ENCODE assay signal across 34 cellular contexts in the genomic region with DNA sequence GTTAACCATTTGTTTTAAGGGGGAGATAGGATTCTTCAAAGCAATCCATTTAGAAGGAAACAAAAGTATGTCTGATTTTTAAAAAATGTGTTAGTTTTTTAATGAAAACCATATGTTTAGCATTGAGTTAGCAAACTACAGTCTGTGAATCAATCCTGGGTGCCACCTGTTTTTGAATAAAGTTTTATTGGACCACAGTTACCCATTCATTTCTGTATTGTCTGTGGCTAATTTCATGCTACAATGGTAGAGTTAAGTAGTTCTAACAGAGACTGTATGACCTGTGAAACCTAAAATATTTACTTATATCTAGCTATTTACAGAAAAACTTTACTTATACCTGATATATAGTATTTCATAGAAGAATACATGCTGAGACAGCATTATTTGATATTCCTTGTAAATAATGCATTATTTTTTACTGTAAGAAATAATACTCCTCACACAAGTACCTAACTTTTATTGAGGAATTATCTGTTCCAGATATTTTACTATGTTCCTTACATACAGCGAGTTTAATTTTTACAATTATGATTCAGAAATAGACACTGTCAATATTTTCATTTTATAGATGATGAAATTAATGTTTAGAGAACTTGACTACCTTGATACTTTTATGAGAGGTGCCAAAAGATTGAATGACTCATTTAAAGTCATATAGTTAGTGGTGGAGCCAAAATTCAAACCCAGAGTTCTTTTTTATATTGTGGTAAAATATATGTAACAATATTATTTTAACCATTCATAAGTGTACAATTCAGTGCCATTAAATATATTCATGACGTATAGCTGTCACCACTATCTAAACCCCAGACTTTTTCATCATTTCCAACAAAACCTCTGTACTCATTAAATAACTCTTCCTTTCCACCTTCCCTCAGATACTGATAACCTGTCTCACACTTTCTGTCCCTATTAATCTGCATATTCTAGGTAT.
"Had no signal": no experiment of that assay in that cellular context is flagged by ENCODE, and none has a peak within 500 bp of the region (broad histone marks: within the 10 kb centered on the region; RNA-seq: fewer than 3 reads in every experiment).

No MANE protein-coding gene starts in this region.

- H3K27me3 Mint-ChIP-seq: activated CD4-positive, alpha-beta T cell treated with anti-CD3 and anti-CD28 coated beads, Interleukin-2, amount 10 ng/mL, durations not matched to agents 7 days and 5 days; activated naive CD4-positive, alpha-beta T cell treated with anti-CD3 and anti-CD28 coated beads, Interleukin-2, amount 10 ng/mL, durations not matched to agents 7 days and 5 days; activated naive CD8-positive, alpha-beta T cell; activated naive CD8-positive, alpha-beta T cell treated with anti-CD3 and anti-CD28 coated beads, Interleukin-2, amount 50 U/mL, for 24 hours; central memory CD8-positive, alpha-beta T cell had no signal

- H3K4me3 ChIP-seq: cardiac muscle cell, PC-9 had no signal

- H3K9me3 Mint-ChIP-seq: activated CD4-positive, alpha-beta T cell treated with anti-CD3 and anti-CD28 coated beads, Interleukin-2, amount 10 ng/mL, durations not matched to agents 7 days and 5 days; activated naive CD4-positive, alpha-beta T cell treated with anti-CD3 and anti-CD28 coated beads, Interleukin-2, amount 10 ng/mL, durations not matched to agents 7 days and 5 days; activated naive CD8-positive, alpha-beta T cell treated with anti-CD3 and anti-CD28 coated beads, Interleukin-2, amount 50 U/mL, for 24 hours; activated T-cell treated with anti-CD3 and anti-CD28 coated beads, Interleukin-2, amount 50 U/mL, for 4 hours; activated T-helper 1 cell treated with anti-CD3 and anti-CD28 coated beads, Interleukin-12 subunit alpha, Interleukin-12 subunit beta, Interleukin-2, Interleukin-4 antibody, amounts not matched to agents 30 ng/mL and 10 ng/mL and 1 ng/mL, durations not matched to agents 14 hours and 24 hours and 36 hours; central memory CD8-positive, alpha-beta T cell had no signal

- H3K4me2 ChIP-seq: PC-9 had no signal

- H3K27ac ChIP-seq: brain microvascular endothelial cell, cardiac muscle cell, PC-9, RWPE1, WERI-Rb-1 had no signal

- H3K36me3 Mint-ChIP-seq: activated naive CD4-positive, alpha-beta T cell treated with anti-CD3 and anti-CD28 coated beads, Interleukin-2, amount 10 ng/mL, durations not matched to agents 7 days and 5 days; activated naive CD8-positive, alpha-beta T cell had no signal

- H3K27ac Mint-ChIP-seq: activated CD4-positive, alpha-beta T cell treated with anti-CD3 and anti-CD28 coated beads, Interleukin-2, amount 10 ng/mL, durations not matched to agents 7 days and 5 days; activated naive CD4-positive, alpha-beta T cell treated with anti-CD3 and anti-CD28 coated beads, Interleukin-2, amount 10 ng/mL, durations not matched to agents 7 days and 5 days; activated naive CD8-positive, alpha-beta T cell; activated naive CD8-positive, alpha-beta T cell treated with anti-CD3 and anti-CD28 coated beads, Interleukin-2, amount 50 U/mL, for 24 hours; activated T-helper 1 cell treated with anti-CD3 and anti-CD28 coated beads, Interleukin-12 subunit alpha, Interleukin-12 subunit beta, Interleukin-2, Interleukin-4 antibody, amounts not matched to agents 30 ng/mL and 10 ng/mL and 1 ng/mL, durations not matched to agents 14 hours and 24 hours and 36 hours had no signal

- H2AFZ ChIP-seq: PC-9 had no signal

- H3K36me3 ChIP-seq: brain microvascular endothelial cell, cardiac muscle cell, WERI-Rb-1 had no signal

- H3K4me3 Mint-ChIP-seq: activated CD4-positive, alpha-beta T cell treated with anti-CD3 and anti-CD28 coated beads, Interleukin-2, amount 10 ng/mL, durations not matched to agents 7 days and 5 days; activated naive CD4-positive, alpha-beta T cell treated with anti-CD3 and anti-CD28 coated beads, Interleukin-2, amount 10 ng/mL, durations not matched to agents 7 days and 5 days; activated naive CD8-positive, alpha-beta T cell; activated naive CD8-positive, alpha-beta T cell treated with anti-CD3 and anti-CD28 coated beads, Interleukin-2, amount 50 U/mL, for 24 hours; activated T-cell treated with anti-CD3 and anti-CD28 coated beads, Interleukin-2, amount 50 U/mL, for 4 hours; activated T-helper 1 cell treated with anti-CD3 and anti-CD28 coated beads, Interleukin-12 subunit alpha, Interleukin-12 subunit beta, Interleukin-2, Interleukin-4 antibody, amounts not matched to agents 30 ng/mL and 10 ng/mL and 1 ng/mL, durations not matched to agents 14 hours and 24 hours and 36 hours; central memory CD8-positive, alpha-beta T cell had no signal

- H3K4me1 Mint-ChIP-seq: activated CD4-positive, alpha-beta T cell treated with anti-CD3 and anti-CD28 coated beads, Interleukin-2, amount 10 ng/mL, durations not matched to agents 7 days and 5 days; activated naive CD4-positive, alpha-beta T cell treated with anti-CD3 and anti-CD28 coated beads, Interleukin-2, amount 10 ng/mL, durations not matched to agents 7 days and 5 days; activated naive CD8-positive, alpha-beta T cell treated with anti-CD3 and anti-CD28 coated beads, Interleukin-2, amount 50 U/mL, for 24 hours; central memory CD8-positive, alpha-beta T cell had no signal

- FAIRE-seq: RCC 7860 had no signal

- ATAC-seq: activated naive CD8-positive, alpha-beta T cell treated with anti-CD3 and anti-CD28 coated beads, Interleukin-2, amount 50 U/mL, for 24 hours; Right ventricle myocardium inferior; SK-N-SH treated with all-trans-retinoic acid at 6 μM for 48 hours had no signal

- H3K27me3 ChIP-seq: brain microvascular endothelial cell, cardiac muscle cell had no signal

- DNase-seq: activated CD4-positive, alpha-beta T cell treated with anti-CD3 and anti-CD28 coated beads for 1 hour; activated CD4-positive, alpha-beta T cell treated with anti-CD3 and anti-CD28 coated beads, Interleukin-2, amount 10 ng/mL, durations not matched to agents 7 days and 5 days; activated CD4-positive, alpha-beta T cell treated with anti-CD3 and anti-CD28 coated beads, Interleukin-2, amount 50 U/mL, for 48 hours; activated CD4-positive, CD25-positive, alpha-beta regulatory T cell; activated CD8-positive, alpha-beta memory T cell treated with anti-CD3 and anti-CD28 coated beads, Interleukin-2, amount 50 U/mL, for 4 hours; activated effector memory CD4-positive, alpha-beta T cell treated with Interleukin-2 at 50 U/mL for 16 hours; activated naive CD4-positive, alpha-beta T cell treated with anti-CD3 and anti-CD28 coated beads, Interleukin-2, amount 10 ng/mL, durations not matched to agents 7 days and 5 days; activated naive CD8-positive, alpha-beta T cell treated with anti-CD3 and anti-CD28 coated beads, Interleukin-2, amount 50 U/mL, for 24 hours; activated T-cell treated with anti-CD3 and anti-CD28 coated beads for 4 hours; activated T-cell treated with anti-CD3 and anti-CD28 coated beads, Interleukin-2, amount 50 U/mL, for 4 hours; anterior cingulate cortex; brain microvascular endothelial cell; NCI-H1105; NCI-H1436; NCI-H1694; NCI-H2029; NCI-H345; NCI-H526; NCI-H748 treated with DMSO at 0.1 percent for 48 hours; PC-9; SIG-M5; SW 1271; T-helper 1 cell; T-helper 2 cell; T-helper 9 cell; WERI-Rb-1 had no signal
